In the genomic region with DNA sequence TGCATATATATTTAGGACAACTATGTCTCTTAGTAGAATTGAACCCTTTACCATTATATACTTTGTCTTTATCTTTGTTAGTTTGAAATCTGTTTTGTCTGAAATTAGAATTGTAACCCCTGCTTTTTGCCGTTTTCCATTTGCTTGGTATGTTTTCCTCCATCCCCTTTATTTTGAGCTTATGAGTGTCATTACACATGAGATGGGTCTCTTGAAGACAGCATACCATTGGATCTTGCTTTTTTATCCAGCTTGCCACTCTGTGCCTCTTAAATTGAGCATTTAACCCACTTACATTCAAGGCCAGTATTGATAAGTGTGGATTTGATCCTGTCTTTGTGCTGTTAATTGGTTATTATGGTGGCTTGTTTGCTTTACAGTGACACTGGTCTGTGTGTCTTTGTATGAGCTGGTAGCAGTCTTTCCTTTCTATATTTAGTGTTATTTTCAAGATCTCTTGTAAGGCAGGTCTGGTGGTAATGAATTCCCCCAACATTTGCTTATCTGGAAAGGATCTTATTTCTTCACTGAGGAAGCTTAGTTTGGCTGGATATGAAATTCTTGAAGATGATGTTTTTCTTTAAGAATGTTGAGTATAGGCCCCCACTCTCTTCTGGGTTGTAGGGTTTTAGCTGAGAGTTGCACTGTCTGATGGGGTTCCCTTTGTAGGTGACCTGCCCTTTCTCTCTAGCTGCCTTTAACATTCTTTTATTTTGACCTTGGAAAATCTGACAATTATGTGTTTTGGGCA, we compare ENCODE assay signal across 17 cellular contexts.
DNase-seq lines count a peak whose midpoint lies in the region; ATAC-seq and TF ChIP-seq lines count a peak whose summit lies in the region.
"Had no signal": no experiment of that assay in that cellular context is flagged by ENCODE, and none has a peak within 500 bp of the region (broad histone marks: within the 10 kb centered on the region; RNA-seq: fewer than 3 reads in every experiment).

No MANE protein-coding gene starts in this region.

- H3K4me3 ChIP-seq in PC-9 = 0 out of 2 replicates have a peak overlapping the region, but pooled peaks have one; percentile 0
- H3K4me3 ChIP-seq: GM12878 had no signal

- CTCF ChIA-PET in PC-9 (lab: Charles Lee) = no interaction called here

- intact Hi-C loops in PC-9 (cut with micrococcal nuclease; ENCODE audit: unreplicated experiment) = loop anchor here (10.0 kb wide), 2 partner anchors 143 to 463 kb away; no protein-coding TSS in a partner anchor

- H3K36me3 Mint-ChIP-seq in naive thymus-derived CD8-positive, alpha-beta T cell = peaks cover 0 to 21% (median 8%) of the 10 kb centered on the region in 3 donors

- H3K27ac Mint-ChIP-seq in naive thymus-derived CD8-positive, alpha-beta T cell = no peak overlapping the region
- H3K27ac Mint-ChIP-seq: CD4-positive, alpha-beta T cell; H9 had no signal

- BruUV-seq in PC-9 (replicated peaks; lab: Mats Ljungman, UMichigan) = no TSS peak

- POLR2A ChIA-PET in PC-9 (lab: Charles Lee; ENCODE audit: unreplicated experiment) = interaction anchor here (0.6 kb wide), 1 partner anchor 177 kb away, joined by 3 read pairs; no protein-coding TSS in a partner anchor
- POLR2A ChIA-PET in naive thymus-derived CD8-positive, alpha-beta T cell (lab: Charles Lee) = no interaction called here

- H3F3A ChIP-seq in PC-9 (ENCODE audit: insufficient read depth, low read depth) = peaks cover 22% of the 10 kb centered on the region

- TF ChIP-seq CTCF in PC-9 (conservative IDR thresholded peaks at IDR 0.05) = no peak

- H3K4me1 Mint-ChIP-seq in naive thymus-derived CD8-positive, alpha-beta T cell = no peaks in the 10 kb centered on the region

- 0 out of 2 replicates have a peak overlapping the region, but pooled peaks have one; percentile 14 for H3K27ac ChIP-seq in PC-9
- H3K27ac ChIP-seq: C4-2B had no signal

- peaks cover 6 to 16% (median 9%) of the 10 kb centered on the region in 5 donors for H3K27me3 Mint-ChIP-seq in naive thymus-derived CD8-positive, alpha-beta T cell

- no peaks in the 10 kb centered on the region for H3K27me3 ChIP-seq in PC-9 (ENCODE audit: insufficient read depth, low read depth)

- H3K4me1 ChIP-seq in PC-9 (replicated peaks; ENCODE audit: insufficient read depth) = peaks cover 30% of the 10 kb centered on the region

- no peak for ATAC-seq in naive thymus-derived CD8-positive, alpha-beta T cell
- ATAC-seq in GM19328 (IDR thresholded peaks at IDR 0.05; ENCODE audit: unreplicated experiment) = no peak
- ATAC-seq: GM12878, HepG2 had no signal

- H3K9me3 Mint-ChIP-seq in naive thymus-derived CD8-positive, alpha-beta T cell = peaks cover 0 to 30% (median 16%) of the 10 kb centered on the region in 9 donors

- peaks cover 39% of the 10 kb centered on the region for H3K9me3 ChIP-seq in PC-9 (ENCODE audit: insufficient read depth, low read depth)

- H3K4me2 ChIP-seq in PC-9 = peak overlapping the region; percentile 3; the same call in 1 of the 2 replicates

- no peaks in the 10 kb centered on the region for H3K9me2 ChIP-seq in PC-9 (ENCODE audit: insufficient read depth)

- H2AFZ ChIP-seq in PC-9 = no peak overlapping the region

- DNase-seq in EL = peak; percentile 21
- peak; percentile 9 for DNase-seq in HS-27A (ENCODE audit: low read depth)
- DNase-seq in PC-9 = peak in 1 of 2 experiments; percentile 44
- DNase-seq in iris pigment epithelial cell (ENCODE audit: low read depth) = peak; percentile 84
- DNase-seq in naive thymus-derived CD8-positive, alpha-beta T cell = no peak
- no peak for DNase-seq in GM19238 (ENCODE audit: insufficient read length, low spot score)
- DNase-seq: ACHN; CD4-positive, alpha-beta T cell; DMS153; DMS79; H9; Kasumi-1; KG1 had no signal

- peaks cover 14% of the 10 kb centered on the region; the same call in 1 of the 2 replicates for H3K36me3 ChIP-seq in PC-9 (ENCODE audit: low read depth)

- no peaks in the 10 kb centered on the region for H4K20me1 ChIP-seq in PC-9 (ENCODE audit: insufficient read depth)

- no peaks in the 10 kb centered on the region for H3K79me2 ChIP-seq in PC-9 (ENCODE audit: low read depth)

- no peak overlapping the region for H3K4me3 Mint-ChIP-seq in naive thymus-derived CD8-positive, alpha-beta T cell
- H3K4me3 Mint-ChIP-seq: CD4-positive, alpha-beta T cell; H9 had no signal

Comparison
In these comparisons a context has a peak if more than half of its experiments do, and no peak if none do; other contexts are left out.
1. DNase-seq: peak in EL (single experiment), HS-27A (single experiment) and iris pigment epithelial cell (single experiment); none in naive thymus-derived CD8-positive, alpha-beta T cell (0 of 10) and GM19238 (single experiment).